In genomic region chr7:151252961-151253691, GRCh38 we compare ENCODE assay signal across 12 cellular contexts. TPM values are rescaled to one million over a fixed set of nuclear protein-coding genes. Genes with fewer than 3 reads are reported as not detected.
DNase-seq lines count a peak whose midpoint lies in the region; ATAC-seq and TF ChIP-seq lines count a peak whose summit lies in the region.
"Had no signal": no experiment of that assay in that cellular context is flagged by ENCODE, and none has a peak within 500 bp of the region (broad histone marks: within the 10 kb centered on the region; RNA-seq: fewer than 3 reads in every experiment).

No MANE protein-coding gene starts in this region.

- peaks cover 22% of the 10 kb centered on the region for H3K4me1 ChIP-seq in endodermal cell (ENCODE audit: control insufficient read depth, insufficient read depth, low read length)
- peaks cover 0 to 12% of the 10 kb centered on the region in 2 donors for H3K4me1 ChIP-seq in naive thymus-derived CD4-positive, alpha-beta T cell (ENCODE audit: control insufficient read depth in 2 of 2, insufficient read depth in 2 of 2, low read length in 2 of 2)
- H3K4me1 ChIP-seq in tibial nerve = peaks cover 0 to 43% (median 23%) of the 10 kb centered on the region in 4 donors

- H3K4me3 Mint-ChIP-seq in endodermal cell = peak overlapping the region; percentile 74
- H3K4me3 Mint-ChIP-seq in naive thymus-derived CD4-positive, alpha-beta T cell = peak overlapping the region in 8 of 10 donors; percentile 53 to 78 (median 70)

- peak overlapping the region; percentile 95 for H3K27ac ChIP-seq in endodermal cell (ENCODE audit: low read depth, low read length)
- no peak overlapping the region for H3K27ac ChIP-seq in naive thymus-derived CD4-positive, alpha-beta T cell (ENCODE audit: low read depth, low read length)
- peak overlapping the region in 3 of 4 donors; percentile 84 to 99 (median 96) for H3K27ac ChIP-seq in tibial nerve

- H3K4me3 ChIP-seq in endodermal cell (ENCODE audit: low read length) = peak overlapping the region; percentile 80
- H3K4me3 ChIP-seq in naive thymus-derived CD4-positive, alpha-beta T cell (ENCODE audit: low read length) = no peak overlapping the region
- H3K4me3 ChIP-seq in tibial nerve = no peak overlapping the region

- H3K27me3 ChIP-seq in endodermal cell (ENCODE audit: control insufficient read depth, insufficient read depth, low read length, poor library complexity, severe bottlenecking) (no peaks in the 10 kb centered on the region), tibial nerve (no peaks in the 10 kb centered on the region)
- H3K27me3 ChIP-seq in naive thymus-derived CD4-positive, alpha-beta T cell (ENCODE audit: control insufficient read depth in 2 of 2, insufficient read depth in 2 of 2, low read length in 2 of 2) = peaks cover 0 to 6% of the 10 kb centered on the region in 2 donors

- CTCF ChIA-PET in naive thymus-derived CD4-positive, alpha-beta T cell (lab: Charles Lee) = no interaction called here

- peaks cover 6% of the 10 kb centered on the region for H3K36me3 Mint-ChIP-seq in endodermal cell (ENCODE audit: low read depth)
- H3K36me3 Mint-ChIP-seq in naive thymus-derived CD4-positive, alpha-beta T cell = peaks cover 0 to 6% (median 2%) of the 10 kb centered on the region in 5 donors

- DNase-seq in NCI-H2227 (lab: John Stamatoyannopoulos, UW; ENCODE audit: unreplicated experiment) (peak; percentile 35), NCI-H2227 treated with DMSO at 0.1 percent for 48 hours (lab: John Stamatoyannopoulos, UW) (no peak), endodermal cell (peak; percentile 69), tibial nerve (ENCODE audit: low spot score in 2 of 2) (no peak), NCI-H2107 treated with DMSO at 0.1 percent for 48 hours (lab: John Stamatoyannopoulos, UW; ENCODE audit: unreplicated experiment) (no peak), glomerular visceral epithelial cell (ENCODE audit: extremely low spot score) (no peak)
- DNase-seq in naive thymus-derived CD4-positive, alpha-beta T cell = no peak
- DNase-seq: activated CD8-positive, alpha-beta memory T cell treated with anti-CD3 and anti-CD28 coated beads, Interleukin-2, amount 50 U/mL, for 48 hours; effector CD8-positive, alpha-beta T cell; NCI-H510A; stimulated activated CD4-positive, alpha-beta T cell treated with anti-CD3 and anti-CD28 coated beads, Interleukin-15, amount 100 ng/mL, for 24 hours had no signal

- H3K9me3 Mint-ChIP-seq in endodermal cell = no peaks in the 10 kb centered on the region
- no peaks in the 10 kb centered on the region for H3K9me3 Mint-ChIP-seq in naive thymus-derived CD4-positive, alpha-beta T cell

- H3K36me3 ChIP-seq in endodermal cell (ENCODE audit: control insufficient read depth, insufficient read depth, low read length) (no peaks in the 10 kb centered on the region), tibial nerve (no peaks in the 10 kb centered on the region)
- no peaks in the 10 kb centered on the region for H3K36me3 ChIP-seq in naive thymus-derived CD4-positive, alpha-beta T cell (ENCODE audit: control insufficient read depth in 2 of 3, insufficient read depth in 3 of 3, low read length in 3 of 3)

- no peak for TF ChIP-seq CTCF in endodermal cell (conservative IDR thresholded peaks at IDR 0.05)
- no peak for TF ChIP-seq CTCF in tibial nerve (IDR thresholded peaks at IDR 0.05)

- POLR2A ChIA-PET in naive thymus-derived CD4-positive, alpha-beta T cell (lab: Charles Lee) = no interaction called here

- H3K27ac Mint-ChIP-seq in endodermal cell = peak overlapping the region; percentile 77
- H3K27ac Mint-ChIP-seq in naive thymus-derived CD4-positive, alpha-beta T cell = peak overlapping the region in 1 of 9 donors; percentile 34

- no peak for TF ChIP-seq EP300 in tibial nerve (IDR thresholded peaks at IDR 0.05)

- peaks cover 68% of the 10 kb centered on the region for H3K27me3 Mint-ChIP-seq in endodermal cell (ENCODE audit: insufficient read depth)
- peaks cover 39 to 79% (median 68%) of the 10 kb centered on the region in 5 donors for H3K27me3 Mint-ChIP-seq in naive thymus-derived CD4-positive, alpha-beta T cell

- H3K9me3 ChIP-seq in endodermal cell (ENCODE audit: control insufficient read depth, low read length) (no peaks in the 10 kb centered on the region), tibial nerve (no peaks in the 10 kb centered on the region)
- H3K9me3 ChIP-seq in naive thymus-derived CD4-positive, alpha-beta T cell (ENCODE audit: control insufficient read depth in 2 of 3, low read length in 3 of 3) = no peaks in the 10 kb centered on the region

- no peak for ATAC-seq in naive thymus-derived CD4-positive, alpha-beta T cell
- no peak for ATAC-seq in HG02763 (IDR thresholded peaks at IDR 0.05; ENCODE audit: unreplicated experiment)

- intact Hi-C loops in naive thymus-derived CD4-positive, alpha-beta T cell (cut with micrococcal nuclease) = no loop called here

- TF ChIP-seq POLR2A in tibial nerve (IDR thresholded peaks at IDR 0.05) = no peak

- peaks cover 33% of the 10 kb centered on the region for H3K4me1 Mint-ChIP-seq in endodermal cell
- H3K4me1 Mint-ChIP-seq in naive thymus-derived CD4-positive, alpha-beta T cell = peaks cover 12 to 32% (median 26%) of the 10 kb centered on the region in 7 donors

- H3K9ac ChIP-seq in endodermal cell (ENCODE audit: extremely low read depth, low read length, poor library complexity, severe bottlenecking) = no peak overlapping the region

- WGBS in endodermal cell (ENCODE audit: insufficient coverage in 1 of 2, insufficient read length in 1 of 2), 2 experiments = 62 to 72% methylated on average over 10 to 17 of the region's 17 CpGs
- WGBS in tibial nerve, 2 donors = 50 to 59% methylated on average over 17 of the region's 17 CpGs

RNA-seq across cellular contexts. Expression of gene SMARCD3, which starts 4.6 kb away (rescaled TPM):
- total RNA-seq in endodermal cell (10 to 100 TPM; 40.0 to 43.5 TPM), tibial nerve (10 to 100 TPM; 55.5 to 97.2 (median 77.3) TPM)
- 46.1 TPM for polyA plus RNA-seq in endodermal cell (2013, experiment 1 of 2)
- 41.7 TPM for polyA plus RNA-seq in endodermal cell (2013, experiment 2 of 2)
- 10 to 100 TPM in 2 of 5 experiments, 1 to 10 TPM in 3; 3.8 to 45.5 (median 5.1) TPM for total RNA-seq in naive thymus-derived CD4-positive, alpha-beta T cell
- polyA plus RNA-seq in naive thymus-derived CD4-positive, alpha-beta T cell = 1 to 10 TPM; 4.0 to 8.9 TPM

RNA-seq across cellular contexts. Expression of gene CHPF2, which starts 20.8 kb away (rescaled TPM):
- total RNA-seq in endodermal cell = 10 to 100 TPM; 31.9 to 35.6 TPM
- polyA plus RNA-seq in endodermal cell (2013, experiment 1 of 2) = 23.1 TPM
- 19.4 TPM for polyA plus RNA-seq in endodermal cell (2013, experiment 2 of 2)
- total RNA-seq in naive thymus-derived CD4-positive, alpha-beta T cell = 10 to 100 TPM; 32.3 to 45.8 (median 42.8) TPM
- 10 to 100 TPM; 17.4 to 27.3 TPM for polyA plus RNA-seq in naive thymus-derived CD4-positive, alpha-beta T cell
- total RNA-seq in tibial nerve = 10 to 100 TPM; 34.5 to 58.5 (median 40.2) TPM

RNA-seq across cellular contexts. Expression of gene ABCF2, which starts 26.1 kb away (rescaled TPM):
- total RNA-seq in endodermal cell (10 to 100 TPM; 43.3 to 48.9 TPM), tibial nerve (10 to 100 TPM; 34.3 to 72.9 (median 34.9) TPM)
- 43.5 TPM for polyA plus RNA-seq in endodermal cell (2013, experiment 1 of 2)
- polyA plus RNA-seq in endodermal cell (2013, experiment 2 of 2) = 37.8 TPM
- 10 to 100 TPM; 17.2 to 37.8 (median 27.7) TPM for total RNA-seq in naive thymus-derived CD4-positive, alpha-beta T cell
- 10 to 100 TPM; 27.1 to 47.5 TPM for polyA plus RNA-seq in naive thymus-derived CD4-positive, alpha-beta T cell

RNA-seq across cellular contexts. Expression of gene H2BK1, which starts 42.8 kb away (rescaled TPM):
- total RNA-seq in endodermal cell (not detected), tibial nerve (not detected)
- not detected for polyA plus RNA-seq in endodermal cell (2013, experiment 1 of 2)
- polyA plus RNA-seq in endodermal cell (2013, experiment 2 of 2) = not detected
- 1 to 10 TPM; 1.8 to 6.4 (median 1.9) TPM for total RNA-seq in naive thymus-derived CD4-positive, alpha-beta T cell
- not detected for polyA plus RNA-seq in naive thymus-derived CD4-positive, alpha-beta T cell

Comparison
In these comparisons a context has a peak if more than half of its experiments do, and no peak if none do; other contexts are left out.
1. DNase-seq: peak in NCI-H2227 (single experiment) and endodermal cell (single experiment); none in NCI-H2227 treated with DMSO at 0.1 percent for 48 hours (single experiment), naive thymus-derived CD4-positive, alpha-beta T cell (0 of 9), tibial nerve (0 of 2), NCI-H2107 treated with DMSO at 0.1 percent for 48 hours (single experiment) and glomerular visceral epithelial cell (single experiment).